ENCODE assay signal across 36 cellular contexts in genomic region chr14:88695873-88696272, GRCh38.
DNase-seq lines count a peak whose midpoint lies in the region; ATAC-seq and TF ChIP-seq lines count a peak whose summit lies in the region.
"Had no signal": no experiment of that assay in that cellular context is flagged by ENCODE, and none has a peak within 500 bp of the region (broad histone marks: within the 10 kb centered on the region; RNA-seq: fewer than 3 reads in every experiment).

No MANE protein-coding gene starts in this region.

- no peak overlapping the region for H3K4me3 Mint-ChIP-seq in stimulated activated effector memory CD8-positive, alpha-beta T cell treated with anti-CD3 and anti-CD28 coated beads, Interleukin-12 subunit alpha, Interleukin-12 subunit beta, amount 100 ng/mL, for 72 hours
- H3K4me3 Mint-ChIP-seq: activated CD4-positive, alpha-beta T cell treated with anti-CD3 and anti-CD28 coated beads for 36 hours; activated CD8-positive, alpha-beta T cell treated with anti-CD3 and anti-CD28 coated beads, Interleukin-2, amount 10 ng/mL, durations not matched to agents 7 days and 5 days; activated T-helper 17 cell treated with anti-CD3 and anti-CD28 coated beads, Interleukin-2, amount 50 U/mL, for 72 hours; immature natural killer cell; neural crest cell; T-helper 2 cell treated with Interferon-gamma antibody and Interleukin-4, amounts not matched to agents 5 μg/mL and 100 μg/mL, for 36 hours had no signal

- H3K36me3 ChIP-seq in kidney epithelial cell (ENCODE audit: control insufficient read depth, insufficient read depth, low read length) = no peaks in the 10 kb centered on the region
- H3K36me3 ChIP-seq: left ventricle myocardium inferior, pancreas, right atrium auricular region, suprapubic skin, upper lobe of left lung had no signal

- H3K9me3 Mint-ChIP-seq in stimulated activated effector memory CD8-positive, alpha-beta T cell treated with anti-CD3 and anti-CD28 coated beads, Interleukin-12 subunit alpha, Interleukin-12 subunit beta, amount 100 ng/mL, for 72 hours = no peaks in the 10 kb centered on the region
- H3K9me3 Mint-ChIP-seq: activated T-helper 17 cell treated with anti-CD3 and anti-CD28 coated beads, Interleukin-2, amount 50 U/mL, for 72 hours; immature natural killer cell; neural crest cell; T-helper 2 cell treated with Interferon-gamma antibody and Interleukin-4, amounts not matched to agents 5 μg/mL and 100 μg/mL, for 36 hours had no signal

- DNase-seq in GM03348 (ENCODE audit: low spot score) = peak; percentile 5
- DNase-seq in RWPE1 (ENCODE audit: low spot score) = peak; percentile 4
- DNase-seq in epithelial cell of esophagus (ENCODE audit: low read depth) = peak; percentile 52
- peak; percentile 5 for DNase-seq in kidney epithelial cell (ENCODE audit: low read depth)
- DNase-seq in GM20000 (ENCODE audit: low spot score) = no peak
- DNase-seq in HEK293T (ENCODE audit: extremely low spot score) = no peak
- no peak for DNase-seq in stimulated activated effector memory CD8-positive, alpha-beta T cell treated with anti-CD3 and anti-CD28 coated beads, Interleukin-12 subunit alpha, Interleukin-12 subunit beta, amount 100 ng/mL, for 72 hours (ENCODE audit: low spot score in 2 of 2)
- DNase-seq: activated CD4-positive, alpha-beta T cell treated with anti-CD3 and anti-CD28 coated beads for 36 hours; activated CD8-positive, alpha-beta T cell treated with anti-CD3 and anti-CD28 coated beads, Interleukin-2, amount 10 ng/mL, durations not matched to agents 7 days and 5 days; activated naive CD4-positive, alpha-beta T cell treated with anti-CD3 and anti-CD28 coated beads, Interleukin-2, amount 50 U/mL, for 16 hours; C1 segment of cervical spinal cord; Caco-2; central memory CD4-positive, alpha-beta T cell; GDM1; GOT3; immature natural killer cell; Karpas-422; left ventricle myocardium inferior; NCI-H1417 treated with DMSO at 0.1 percent for 48 hours; NCI-H2081 treated with DMSO at 0.1 percent for 48 hours; NCI-H226; NCI-H526 treated with DMSO at 0.1 percent for 48 hours; pancreas; PC-9; SHP77 treated with DMSO at 0.1 percent for 48 hours; stimulated activated naive CD4-positive, alpha-beta T cell treated with Interleukin-2 at 50 U/mL for 16 hours; upper lobe of left lung had no signal

- H3K27ac Mint-ChIP-seq in stimulated activated effector memory CD8-positive, alpha-beta T cell treated with anti-CD3 and anti-CD28 coated beads, Interleukin-12 subunit alpha, Interleukin-12 subunit beta, amount 100 ng/mL, for 72 hours = no peak overlapping the region
- H3K27ac Mint-ChIP-seq: activated CD4-positive, alpha-beta T cell treated with anti-CD3 and anti-CD28 coated beads for 36 hours; activated CD8-positive, alpha-beta T cell treated with anti-CD3 and anti-CD28 coated beads, Interleukin-2, amount 10 ng/mL, durations not matched to agents 7 days and 5 days; activated T-helper 17 cell treated with anti-CD3 and anti-CD28 coated beads, Interleukin-2, amount 50 U/mL, for 72 hours; immature natural killer cell; T-helper 2 cell treated with Interferon-gamma antibody and Interleukin-4, amounts not matched to agents 5 μg/mL and 100 μg/mL, for 36 hours had no signal

- H3K4me3 ChIP-seq in epithelial cell of esophagus (ENCODE audit: low read length) (no peak overlapping the region), kidney epithelial cell (ENCODE audit: low read depth, low read length) (no peak overlapping the region)
- H3K4me3 ChIP-seq: left ventricle myocardium inferior, pancreas, PC-9, right atrium auricular region, smooth muscle cell, suprapubic skin, upper lobe of left lung had no signal

- H3K4me1 Mint-ChIP-seq in stimulated activated effector memory CD8-positive, alpha-beta T cell treated with anti-CD3 and anti-CD28 coated beads, Interleukin-12 subunit alpha, Interleukin-12 subunit beta, amount 100 ng/mL, for 72 hours = no peaks in the 10 kb centered on the region
- H3K4me1 Mint-ChIP-seq: activated CD4-positive, alpha-beta T cell treated with anti-CD3 and anti-CD28 coated beads for 36 hours; activated T-helper 17 cell treated with anti-CD3 and anti-CD28 coated beads, Interleukin-2, amount 50 U/mL, for 72 hours; immature natural killer cell; neural crest cell had no signal

- ATAC-seq in HG03108 (IDR thresholded peaks at IDR 0.05; ENCODE audit: unreplicated experiment) = no peak
- no peak for ATAC-seq in stimulated activated effector memory CD8-positive, alpha-beta T cell treated with anti-CD3 and anti-CD28 coated beads, Interleukin-12 subunit alpha, Interleukin-12 subunit beta, amount 100 ng/mL, for 72 hours
- ATAC-seq: activated CD4-positive, alpha-beta T cell treated with anti-CD3 and anti-CD28 coated beads for 36 hours; activated CD8-positive, alpha-beta T cell treated with anti-CD3 and anti-CD28 coated beads, Interleukin-2, amount 10 ng/mL, durations not matched to agents 7 days and 5 days; activated T-helper 17 cell treated with anti-CD3 and anti-CD28 coated beads, Interleukin-2, amount 50 U/mL, for 72 hours; esophagus mucosa; pancreas had no signal

- peaks cover 6% of the 10 kb centered on the region for H3K36me3 Mint-ChIP-seq in stimulated activated effector memory CD8-positive, alpha-beta T cell treated with anti-CD3 and anti-CD28 coated beads, Interleukin-12 subunit alpha, Interleukin-12 subunit beta, amount 100 ng/mL, for 72 hours

- H3K27me3 ChIP-seq in kidney epithelial cell (ENCODE audit: control insufficient read depth, insufficient read depth, low read length) = no peaks in the 10 kb centered on the region
- H3K27me3 ChIP-seq: pancreas, right atrium auricular region, suprapubic skin, upper lobe of left lung had no signal

- TF ChIP-seq CTCF in RWPE1 (conservative IDR thresholded peaks at IDR 0.05; ENCODE audit: low read depth) (no peak), epithelial cell of esophagus (IDR thresholded peaks at IDR 0.05; ENCODE audit: insufficient read depth, low read depth, low read length, missing control alignments) (no peak), kidney epithelial cell (IDR thresholded peaks at IDR 0.05; ENCODE audit: insufficient read depth, low read length, poor library complexity, severe bottlenecking) (no peak), GM20000 (IDR thresholded peaks at IDR 0.05; ENCODE audit: extremely low read depth, missing control alignments) (no peak)

- POLR2A ChIA-PET in RWPE1 (lab: Yijun Ruan, JAX; ENCODE audit: low non-redundant PET) (no interaction called here), HEK293T (lab: Yijun Ruan, JAX) (no interaction called here)

- H3K27ac ChIP-seq in RWPE1 = no peak overlapping the region
- H3K27ac ChIP-seq: HL-60, left ventricle myocardium inferior, pancreas, PC-9, right atrium auricular region, suprapubic skin, upper lobe of left lung had no signal

- CTCF ChIA-PET in RWPE1 (lab: Yijun Ruan, JAX) (interaction anchor here (0.6 to 1.2 kb wide), 2 partner anchors 29 to 181 kb away, joined by 3 to 4 read pairs; no protein-coding TSS in a partner anchor), HEK293T (lab: Yijun Ruan, JAX) (no interaction called here)

TF ChIP-seq in HEK293T, 16 proteins besides CTCF, POLR2A, EP300 and RAD21:
- no peak for TF ChIP-seq SUZ12 (IDR thresholded peaks at IDR 0.05)
- TF ChIP-seq L3MBTL2 (conservative IDR thresholded peaks at IDR 0.05) = no peak
- no peak for TF ChIP-seq FOXK2 (IDR thresholded peaks at IDR 0.05)
- TF ChIP-seq LEF1 (IDR thresholded peaks at IDR 0.05; ENCODE audit: borderline replicate concordance) = no peak
- TF ChIP-seq FOXA1 (IDR thresholded peaks at IDR 0.05) = no peak
- no peak for TF ChIP-seq ZNF384 (IDR thresholded peaks at IDR 0.05)
- no peak for TF ChIP-seq BHLHE40 (IDR thresholded peaks at IDR 0.05; ENCODE audit: borderline replicate concordance)
- TF ChIP-seq SP1 (IDR thresholded peaks at IDR 0.05) = no peak
- TF ChIP-seq HDGF (IDR thresholded peaks at IDR 0.05; ENCODE audit: borderline replicate concordance) = no peak
- TF ChIP-seq NFRKB (IDR thresholded peaks at IDR 0.05) = no peak
- no peak for TF ChIP-seq ELF4 (IDR thresholded peaks at IDR 0.05)
- no peak for TF ChIP-seq CTBP1 (IDR thresholded peaks at IDR 0.05; ENCODE audit: borderline replicate concordance)
- no peak for TF ChIP-seq PKNOX1 (IDR thresholded peaks at IDR 0.05)
- TF ChIP-seq ARNT (IDR thresholded peaks at IDR 0.05) = no peak
TF ChIP-seq in HEK293T: peak in this region for 0.

Comparison
In these comparisons a context has a peak if more than half of its experiments do, and no peak if none do; other contexts are left out.
1. DNase-seq: peak in GM03348 (single experiment), RWPE1 (single experiment), epithelial cell of esophagus (single experiment) and kidney epithelial cell (single experiment); none in GM20000 (single experiment), HEK293T (single experiment) and stimulated activated effector memory CD8-positive, alpha-beta T cell treated with anti-CD3 and anti-CD28 coated beads, Interleukin-12 subunit alpha, Interleukin-12 subunit beta, amount 100 ng/mL, for 72 hours (0 of 2).